Comparison of ENCODE assay signal across 1 cellular context in genomic region chr12:121713257-121714155, GRCh38.
TF ChIP-seq lines count a peak whose summit lies in the region.

No MANE protein-coding gene starts in this region.

TF ChIP-seq in K562, 482 proteins besides CTCF, POLR2A, EP300 and RAD21 (continues in another document):
- TF ChIP-seq USF1 (CRISPR knock-in tag; IDR thresholded peaks at IDR 0.05) = peak; percentile 47; the same call in 1 of the 2 replicates
- no peak for TF ChIP-seq ZNF282 (CRISPR knock-in tag; IDR thresholded peaks at IDR 0.05)
- TF ChIP-seq, protein P1, sequence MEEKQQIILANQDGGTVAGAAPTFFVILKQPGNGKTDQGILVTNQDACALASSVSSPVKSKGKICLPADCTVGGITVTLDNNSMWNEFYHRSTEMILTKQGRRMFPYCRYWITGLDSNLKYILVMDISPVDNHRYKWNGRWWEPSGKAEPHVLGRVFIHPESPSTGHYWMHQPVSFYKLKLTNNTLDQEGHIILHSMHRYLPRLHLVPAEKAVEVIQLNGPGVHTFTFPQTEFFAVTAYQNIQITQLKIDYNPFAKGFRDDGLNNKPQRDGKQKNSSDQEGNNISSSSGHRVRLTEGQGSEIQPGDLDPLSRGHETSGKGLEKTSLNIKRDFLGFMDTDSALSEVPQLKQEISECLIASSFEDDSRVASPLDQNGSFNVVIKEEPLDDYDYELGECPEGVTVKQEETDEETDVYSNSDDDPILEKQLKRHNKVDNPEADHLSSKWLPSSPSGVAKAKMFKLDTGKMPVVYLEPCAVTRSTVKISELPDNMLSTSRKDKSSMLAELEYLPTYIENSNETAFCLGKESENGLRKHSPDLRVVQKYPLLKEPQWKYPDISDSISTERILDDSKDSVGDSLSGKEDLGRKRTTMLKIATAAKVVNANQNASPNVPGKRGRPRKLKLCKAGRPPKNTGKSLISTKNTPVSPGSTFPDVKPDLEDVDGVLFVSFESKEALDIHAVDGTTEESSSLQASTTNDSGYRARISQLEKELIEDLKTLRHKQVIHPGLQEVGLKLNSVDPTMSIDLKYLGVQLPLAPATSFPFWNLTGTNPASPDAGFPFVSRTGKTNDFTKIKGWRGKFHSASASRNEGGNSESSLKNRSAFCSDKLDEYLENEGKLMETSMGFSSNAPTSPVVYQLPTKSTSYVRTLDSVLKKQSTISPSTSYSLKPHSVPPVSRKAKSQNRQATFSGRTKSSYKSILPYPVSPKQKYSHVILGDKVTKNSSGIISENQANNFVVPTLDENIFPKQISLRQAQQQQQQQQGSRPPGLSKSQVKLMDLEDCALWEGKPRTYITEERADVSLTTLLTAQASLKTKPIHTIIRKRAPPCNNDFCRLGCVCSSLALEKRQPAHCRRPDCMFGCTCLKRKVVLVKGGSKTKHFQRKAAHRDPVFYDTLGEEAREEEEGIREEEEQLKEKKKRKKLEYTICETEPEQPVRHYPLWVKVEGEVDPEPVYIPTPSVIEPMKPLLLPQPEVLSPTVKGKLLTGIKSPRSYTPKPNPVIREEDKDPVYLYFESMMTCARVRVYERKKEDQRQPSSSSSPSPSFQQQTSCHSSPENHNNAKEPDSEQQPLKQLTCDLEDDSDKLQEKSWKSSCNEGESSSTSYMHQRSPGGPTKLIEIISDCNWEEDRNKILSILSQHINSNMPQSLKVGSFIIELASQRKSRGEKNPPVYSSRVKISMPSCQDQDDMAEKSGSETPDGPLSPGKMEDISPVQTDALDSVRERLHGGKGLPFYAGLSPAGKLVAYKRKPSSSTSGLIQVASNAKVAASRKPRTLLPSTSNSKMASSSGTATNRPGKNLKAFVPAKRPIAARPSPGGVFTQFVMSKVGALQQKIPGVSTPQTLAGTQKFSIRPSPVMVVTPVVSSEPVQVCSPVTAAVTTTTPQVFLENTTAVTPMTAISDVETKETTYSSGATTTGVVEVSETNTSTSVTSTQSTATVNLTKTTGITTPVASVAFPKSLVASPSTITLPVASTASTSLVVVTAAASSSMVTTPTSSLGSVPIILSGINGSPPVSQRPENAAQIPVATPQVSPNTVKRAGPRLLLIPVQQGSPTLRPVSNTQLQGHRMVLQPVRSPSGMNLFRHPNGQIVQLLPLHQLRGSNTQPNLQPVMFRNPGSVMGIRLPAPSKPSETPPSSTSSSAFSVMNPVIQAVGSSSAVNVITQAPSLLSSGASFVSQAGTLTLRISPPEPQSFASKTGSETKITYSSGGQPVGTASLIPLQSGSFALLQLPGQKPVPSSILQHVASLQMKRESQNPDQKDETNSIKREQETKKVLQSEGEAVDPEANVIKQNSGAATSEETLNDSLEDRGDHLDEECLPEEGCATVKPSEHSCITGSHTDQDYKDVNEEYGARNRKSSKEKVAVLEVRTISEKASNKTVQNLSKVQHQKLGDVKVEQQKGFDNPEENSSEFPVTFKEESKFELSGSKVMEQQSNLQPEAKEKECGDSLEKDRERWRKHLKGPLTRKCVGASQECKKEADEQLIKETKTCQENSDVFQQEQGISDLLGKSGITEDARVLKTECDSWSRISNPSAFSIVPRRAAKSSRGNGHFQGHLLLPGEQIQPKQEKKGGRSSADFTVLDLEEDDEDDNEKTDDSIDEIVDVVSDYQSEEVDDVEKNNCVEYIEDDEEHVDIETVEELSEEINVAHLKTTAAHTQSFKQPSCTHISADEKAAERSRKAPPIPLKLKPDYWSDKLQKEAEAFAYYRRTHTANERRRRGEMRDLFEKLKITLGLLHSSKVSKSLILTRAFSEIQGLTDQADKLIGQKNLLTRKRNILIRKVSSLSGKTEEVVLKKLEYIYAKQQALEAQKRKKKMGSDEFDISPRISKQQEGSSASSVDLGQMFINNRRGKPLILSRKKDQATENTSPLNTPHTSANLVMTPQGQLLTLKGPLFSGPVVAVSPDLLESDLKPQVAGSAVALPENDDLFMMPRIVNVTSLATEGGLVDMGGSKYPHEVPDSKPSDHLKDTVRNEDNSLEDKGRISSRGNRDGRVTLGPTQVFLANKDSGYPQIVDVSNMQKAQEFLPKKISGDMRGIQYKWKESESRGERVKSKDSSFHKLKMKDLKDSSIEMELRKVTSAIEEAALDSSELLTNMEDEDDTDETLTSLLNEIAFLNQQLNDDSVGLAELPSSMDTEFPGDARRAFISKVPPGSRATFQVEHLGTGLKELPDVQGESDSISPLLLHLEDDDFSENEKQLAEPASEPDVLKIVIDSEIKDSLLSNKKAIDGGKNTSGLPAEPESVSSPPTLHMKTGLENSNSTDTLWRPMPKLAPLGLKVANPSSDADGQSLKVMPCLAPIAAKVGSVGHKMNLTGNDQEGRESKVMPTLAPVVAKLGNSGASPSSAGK (IDR thresholded peaks at IDR 0.05) = 0 out of 2 replicates have a peak, but pooled peaks have one; percentile 27
- 0 out of 4 replicates have a peak, but pooled peaks of 1 of the 2 experiments have one; percentile 44 for TF ChIP-seq TEAD1 (CRISPR knock-in tag; IDR thresholded peaks at IDR 0.05)
- no peak for TF ChIP-seq ETS1 (conservative IDR thresholded peaks at IDR 0.05; ENCODE audit: control insufficient read depth, low read depth, low read length)
- no peak for TF ChIP-seq ZBTB1 (CRISPR knock-in tag; IDR thresholded peaks at IDR 0.05; ENCODE audit: borderline replicate concordance, low read depth)
- TF ChIP-seq ZMIZ1 (IDR thresholded peaks at IDR 0.05; ENCODE audit: low read depth in 2 of 2, low read length in 2 of 2) = no peak
- no peak for TF ChIP-seq THRB (CRISPR knock-in tag; conservative IDR thresholded peaks at IDR 0.05)
- no peak for TF ChIP-seq ETV6 (IDR thresholded peaks at IDR 0.05; ENCODE audit: borderline replicate concordance in 1 of 2, low read depth in 2 of 2, low read length in 1 of 2)
- TF ChIP-seq ETV6 (CRISPR knock-in tag; IDR thresholded peaks at IDR 0.05; ENCODE audit: borderline replicate concordance) = no peak
- no peak for TF ChIP-seq SIN3B (IDR thresholded peaks at IDR 0.05; ENCODE audit: low read depth)
- 0 out of 2 replicates have a peak, but pooled peaks have one; percentile 2 for TF ChIP-seq HDAC2 (IDR thresholded peaks at IDR 0.05)
- no peak for TF ChIP-seq PURB (CRISPR knock-in tag; IDR thresholded peaks at IDR 0.05; ENCODE audit: low read depth)
- no peak for TF ChIP-seq ZKSCAN8 (CRISPR knock-in tag; IDR thresholded peaks at IDR 0.05)
- TF ChIP-seq BHLHE40 (IDR thresholded peaks at IDR 0.05; ENCODE audit: low read length) = peak; percentile 40; the same call in 1 of the 2 replicates
- no peak for TF ChIP-seq FOXO4 (CRISPR knock-in tag; IDR thresholded peaks at IDR 0.05)
- TF ChIP-seq CC2D1A (IDR thresholded peaks at IDR 0.05) = no peak
- no peak for TF ChIP-seq ZKSCAN1 (IDR thresholded peaks at IDR 0.05; ENCODE audit: low read depth, low read length)
- TF ChIP-seq TFAP4 (CRISPR knock-in tag; IDR thresholded peaks at IDR 0.05; ENCODE audit: borderline replicate concordance) = peak; percentile 65
- no peak for TF ChIP-seq CBX1 (IDR thresholded peaks at IDR 0.05; ENCODE audit: low read depth)
- TF ChIP-seq TARDBP (IDR thresholded peaks at IDR 0.05) = no peak
- no peak for TF ChIP-seq MEF2A (IDR thresholded peaks at IDR 0.05; ENCODE audit: control insufficient read depth, low read depth, low read length)
- TF ChIP-seq, protein P2, sequence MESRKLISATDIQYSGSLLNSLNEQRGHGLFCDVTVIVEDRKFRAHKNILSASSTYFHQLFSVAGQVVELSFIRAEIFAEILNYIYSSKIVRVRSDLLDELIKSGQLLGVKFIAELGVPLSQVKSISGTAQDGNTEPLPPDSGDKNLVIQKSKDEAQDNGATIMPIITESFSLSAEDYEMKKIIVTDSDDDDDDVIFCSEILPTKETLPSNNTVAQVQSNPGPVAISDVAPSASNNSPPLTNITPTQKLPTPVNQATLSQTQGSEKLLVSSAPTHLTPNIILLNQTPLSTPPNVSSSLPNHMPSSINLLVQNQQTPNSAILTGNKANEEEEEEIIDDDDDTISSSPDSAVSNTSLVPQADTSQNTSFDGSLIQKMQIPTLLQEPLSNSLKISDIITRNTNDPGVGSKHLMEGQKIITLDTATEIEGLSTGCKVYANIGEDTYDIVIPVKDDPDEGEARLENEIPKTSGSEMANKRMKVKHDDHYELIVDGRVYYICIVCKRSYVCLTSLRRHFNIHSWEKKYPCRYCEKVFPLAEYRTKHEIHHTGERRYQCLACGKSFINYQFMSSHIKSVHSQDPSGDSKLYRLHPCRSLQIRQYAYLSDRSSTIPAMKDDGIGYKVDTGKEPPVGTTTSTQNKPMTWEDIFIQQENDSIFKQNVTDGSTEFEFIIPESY (CRISPR knock-in tag; IDR thresholded peaks at IDR 0.05) = no peak
- TF ChIP-seq RBM39 (optimal IDR thresholded peaks at IDR 0.05; ENCODE audit: low read depth, low read length) = no peak
- TF ChIP-seq NFIC (IDR thresholded peaks at IDR 0.05) = no peak
- no peak for TF ChIP-seq HNRNPH1 (optimal IDR thresholded peaks at IDR 0.05; ENCODE audit: low read depth, low read length)
- no peak for TF ChIP-seq ZNF589 (CRISPR knock-in tag; IDR thresholded peaks at IDR 0.05; ENCODE audit: low read depth)
- no peak for TF ChIP-seq GATAD2B (IDR thresholded peaks at IDR 0.05; ENCODE audit: borderline replicate concordance)
- TF ChIP-seq FOXA3 (CRISPR knock-in tag; conservative IDR thresholded peaks at IDR 0.05 in 1 of 2, IDR thresholded peaks at IDR 0.05 in 1 of 2) = 0 out of 4 replicates have a peak, but pooled peaks of 1 of the 2 experiments have one; percentile 16
- no peak for TF ChIP-seq ZNF764 (CRISPR knock-in tag; IDR thresholded peaks at IDR 0.05; ENCODE audit: low read depth)
- peak; percentile 37; the same call in 1 of the 2 replicates for TF ChIP-seq L3MBTL2 (IDR thresholded peaks at IDR 0.05)
- no peak for TF ChIP-seq RBM22 (IDR thresholded peaks at IDR 0.05; ENCODE audit: low read depth, low read length, poor library complexity, severe bottlenecking)
- no peak for TF ChIP-seq ZNF586 (CRISPR knock-in tag; conservative IDR thresholded peaks at IDR 0.05)
- TF ChIP-seq MXD1 (CRISPR knock-in tag; IDR thresholded peaks at IDR 0.05; ENCODE audit: borderline replicate concordance, poor library complexity, severe bottlenecking) = no peak
- TF ChIP-seq ZBED1 (IDR thresholded peaks at IDR 0.05) = no peak
- TF ChIP-seq TAF9B (IDR thresholded peaks at IDR 0.05; ENCODE audit: partially characterized antibody) = peak; percentile 17
